Comparison of ENCODE assay signal across 8 cellular contexts in genomic region chr1:197774691-197775281, GRCh38. TPM values are rescaled to one million over a fixed set of nuclear protein-coding genes. Genes with fewer than 3 reads are reported as not detected.
DNase-seq lines count a peak whose midpoint lies in the region; ATAC-seq and TF ChIP-seq lines count a peak whose summit lies in the region.

No MANE protein-coding gene starts in this region.

- DNase-seq in ELR (ENCODE audit: low read depth) (peak; percentile 81), HuH-7.5 (ENCODE audit: low spot score) (peak; percentile 22), lower lobe of right lung (peak; percentile 75), NCI-H1694 (lab: John Stamatoyannopoulos, UW) (no peak)
- DNase-seq in activated CD4-positive, alpha-beta T cell treated with anti-CD3 and anti-CD28 coated beads for 36 hours, result peak; percentile 73
- peak; percentile 25 for DNase-seq in stimulated activated CD8-positive, alpha-beta memory T cell treated with anti-CD3 and anti-CD28 coated beads, Interleukin-15, amount 100 ng/mL, for 24 hours (ENCODE audit: low read depth)

- intact Hi-C loops in activated CD4-positive, alpha-beta T cell treated with anti-CD3 and anti-CD28 coated beads for 36 hours (cut with DNase I, micrococcal nuclease), result loop anchor here (5.0 to 10.0 kb wide), 13 partner anchors 128 to 1400 kb away; partner anchors contain the start of genes ASPM (in 1 of the 2), C1orf53 (in 1 of the 2) and NEK7 (in 1 of the 2)
- intact Hi-C loops in dendritic cell treated with granulocyte-macrophage colony-stimulating factor and Interleukin-4, amounts not matched to agents 40 ng/mL and 50 ng/mL, for 4 days (cut with micrococcal nuclease), result loop anchor here (5.0 kb wide), 1 partner anchor 37 kb away; no protein-coding TSS in a partner anchor
- intact Hi-C loops in lower lobe of right lung (cut with DNase I), result no loop called here

- H3K36me3 ChIP-seq in lower lobe of right lung, result no peaks in the 10 kb centered on the region

- no peak for TF ChIP-seq CTCF in lower lobe of right lung (IDR thresholded peaks at IDR 0.05)

- ATAC-seq in GM21529 (IDR thresholded peaks at IDR 0.05; ENCODE audit: unreplicated experiment), result peak; percentile 29
- ATAC-seq in activated CD4-positive, alpha-beta T cell treated with anti-CD3 and anti-CD28 coated beads for 36 hours, result peak; percentile 18
- ATAC-seq in lower lobe of right lung, result peak; percentile 87 to 89

- H3K4me1 Mint-ChIP-seq in activated CD4-positive, alpha-beta T cell treated with anti-CD3 and anti-CD28 coated beads for 36 hours, result peaks cover 70% of the 10 kb centered on the region
- H3K4me1 Mint-ChIP-seq in dendritic cell treated with granulocyte-macrophage colony-stimulating factor and Interleukin-4, amounts not matched to agents 40 ng/mL and 50 ng/mL, for 4 days (ENCODE audit: low read depth), result peaks cover 61% of the 10 kb centered on the region

- POLR2A ChIA-PET in activated CD4-positive, alpha-beta T cell treated with anti-CD3 and anti-CD28 coated beads for 36 hours (lab: Charles Lee), result no interaction called here

- peak overlapping the region; percentile 71 for H3K4me3 ChIP-seq in lower lobe of right lung

- H3K36me3 Mint-ChIP-seq in activated CD4-positive, alpha-beta T cell treated with anti-CD3 and anti-CD28 coated beads for 36 hours (ENCODE audit: low read depth), result peaks cover 13% of the 10 kb centered on the region
- peaks cover 17% of the 10 kb centered on the region for H3K36me3 Mint-ChIP-seq in dendritic cell treated with granulocyte-macrophage colony-stimulating factor and Interleukin-4, amounts not matched to agents 40 ng/mL and 50 ng/mL, for 4 days (ENCODE audit: low read depth)

- CTCF ChIA-PET in activated CD4-positive, alpha-beta T cell treated with anti-CD3 and anti-CD28 coated beads for 36 hours (lab: Charles Lee), result interaction anchor here (0.6 kb wide), 2 partner anchors 13 to 15 kb away, joined by 3 read pairs; no protein-coding TSS in a partner anchor

- no peaks in the 10 kb centered on the region for H3K27me3 ChIP-seq in lower lobe of right lung (ENCODE audit: low read depth)

- no peaks in the 10 kb centered on the region for H3K27me3 Mint-ChIP-seq in activated CD4-positive, alpha-beta T cell treated with anti-CD3 and anti-CD28 coated beads for 36 hours
- no peaks in the 10 kb centered on the region for H3K27me3 Mint-ChIP-seq in dendritic cell treated with granulocyte-macrophage colony-stimulating factor and Interleukin-4, amounts not matched to agents 40 ng/mL and 50 ng/mL, for 4 days

- peak overlapping the region; percentile 93 for H3K27ac Mint-ChIP-seq in activated CD4-positive, alpha-beta T cell treated with anti-CD3 and anti-CD28 coated beads for 36 hours
- H3K27ac Mint-ChIP-seq in dendritic cell treated with granulocyte-macrophage colony-stimulating factor and Interleukin-4, amounts not matched to agents 40 ng/mL and 50 ng/mL, for 4 days, result peak overlapping the region; percentile 90

- H3K27ac ChIP-seq in lower lobe of right lung, result peak overlapping the region; percentile 93

- peak overlapping the region; percentile 90 for H3K4me3 Mint-ChIP-seq in activated CD4-positive, alpha-beta T cell treated with anti-CD3 and anti-CD28 coated beads for 36 hours
- peak overlapping the region; percentile 80 for H3K4me3 Mint-ChIP-seq in dendritic cell treated with granulocyte-macrophage colony-stimulating factor and Interleukin-4, amounts not matched to agents 40 ng/mL and 50 ng/mL, for 4 days

- H3K9me3 ChIP-seq in lower lobe of right lung, result no peaks in the 10 kb centered on the region

- peaks cover 5% of the 10 kb centered on the region for H3K9me3 Mint-ChIP-seq in activated CD4-positive, alpha-beta T cell treated with anti-CD3 and anti-CD28 coated beads for 36 hours (ENCODE audit: low read depth)
- H3K9me3 Mint-ChIP-seq in dendritic cell treated with granulocyte-macrophage colony-stimulating factor and Interleukin-4, amounts not matched to agents 40 ng/mL and 50 ng/mL, for 4 days, result no peaks in the 10 kb centered on the region

- H3K4me1 ChIP-seq in lower lobe of right lung, result peaks cover 39% of the 10 kb centered on the region

RNA-seq across cellular contexts. Expression of gene DENND1B, which starts 0.5 kb away (rescaled TPM):
- total RNA-seq in activated CD4-positive, alpha-beta T cell treated with anti-CD3 and anti-CD28 coated beads for 36 hours, result 10 to 100 TPM in 1 of 2 experiments, 1 to 10 TPM in 1; 9.6 to 12.6 TPM
- 25.6 TPM for total RNA-seq in lower lobe of right lung

Comparison
In these comparisons a context has a peak if more than half of its experiments do, and no peak if none do; other contexts are left out.
1. ATAC-seq: peak in every context shown above with its lines; median percentile 88 in lower lobe of right lung; 29 in GM21529; 18 in activated CD4-positive, alpha-beta T cell treated with anti-CD3 and anti-CD28 coated beads for 36 hours.